20 cellular contexts compared by ENCODE assay signal in genomic region chr3:137249311-137249940, GRCh38.
A peak's percentile ranks its signal among the peaks of the same experiment; 100 is the strongest.
DNase-seq lines count a peak whose midpoint lies in the region; ATAC-seq and TF ChIP-seq lines count a peak whose summit lies in the region.
"Had no signal": no experiment of that assay in that cellular context is flagged by ENCODE, and none has a peak within 500 bp of the region (broad histone marks: within the 10 kb centered on the region; RNA-seq: fewer than 3 reads in every experiment).

No MANE protein-coding gene starts in this region.

- H3K4me3 ChIP-seq in GM06990 (replicated peaks; ENCODE audit: low read depth, low read length) = no peak overlapping the region

- H3K27ac Mint-ChIP-seq in stimulated activated effector memory CD8-positive, alpha-beta T cell treated with anti-CD3 and anti-CD28 coated beads, Interleukin-12 subunit alpha, Interleukin-12 subunit beta, amount 100 ng/mL, for 72 hours = no peak overlapping the region
- H3K27ac Mint-ChIP-seq: CD4-positive, alpha-beta memory T cell; H9; T-helper 17 cell had no signal

- peak; percentile 55 for DNase-seq in GM06990 (ENCODE audit: extremely low read depth, insufficient read length)
- no peak for DNase-seq in amygdala (lab: John Stamatoyannopoulos, UW)
- no peak for DNase-seq in mucosa of gallbladder (ENCODE audit: low spot score)
- no peak for DNase-seq in stimulated activated effector memory CD8-positive, alpha-beta T cell treated with anti-CD3 and anti-CD28 coated beads, Interleukin-12 subunit alpha, Interleukin-12 subunit beta, amount 100 ng/mL, for 72 hours (ENCODE audit: low spot score in 2 of 2)
- DNase-seq: 8988T; BE2C; Calu3; CD4-positive, alpha-beta memory T cell; DMS53; H9; NCI-H1436 treated with DMSO at 0.1 percent for 48 hours; NCI-H2029 treated with DMSO at 0.1 percent for 48 hours; NCI-H510A treated with DMSO at 0.1 percent for 48 hours; RPMI8226; SIG-M5; T-helper 17 cell had no signal

- no peaks in the 10 kb centered on the region for H3K4me1 Mint-ChIP-seq in stimulated activated effector memory CD8-positive, alpha-beta T cell treated with anti-CD3 and anti-CD28 coated beads, Interleukin-12 subunit alpha, Interleukin-12 subunit beta, amount 100 ng/mL, for 72 hours
- H3K4me1 Mint-ChIP-seq: CD4-positive, alpha-beta memory T cell; H9; T-helper 17 cell had no signal

- no peak overlapping the region for H3K4me3 Mint-ChIP-seq in stimulated activated effector memory CD8-positive, alpha-beta T cell treated with anti-CD3 and anti-CD28 coated beads, Interleukin-12 subunit alpha, Interleukin-12 subunit beta, amount 100 ng/mL, for 72 hours
- H3K4me3 Mint-ChIP-seq: CD4-positive, alpha-beta memory T cell; H9; T-helper 17 cell had no signal

- ATAC-seq in GM18519 (IDR thresholded peaks at IDR 0.05; ENCODE audit: low FRiP score, unreplicated experiment) (peak; percentile 65), GM21526 (IDR thresholded peaks at IDR 0.05; ENCODE audit: low FRiP score, unreplicated experiment) (peak; percentile 86), HG03342 (IDR thresholded peaks at IDR 0.05; ENCODE audit: unreplicated experiment) (peak; percentile 58), SK-N-SH treated with all-trans-retinoic acid at 6 μM for 48 hours (no peak)
- ATAC-seq in stimulated activated effector memory CD8-positive, alpha-beta T cell treated with anti-CD3 and anti-CD28 coated beads, Interleukin-12 subunit alpha, Interleukin-12 subunit beta, amount 100 ng/mL, for 72 hours = no peak
- ATAC-seq: T-helper 17 cell had no signal

- no peaks in the 10 kb centered on the region for H3K27me3 ChIP-seq in GM06990 (replicated peaks; ENCODE audit: control insufficient read depth, insufficient read depth, low read length)
- H3K27me3 ChIP-seq: BE2C had no signal

- H3K36me3 Mint-ChIP-seq in stimulated activated effector memory CD8-positive, alpha-beta T cell treated with anti-CD3 and anti-CD28 coated beads, Interleukin-12 subunit alpha, Interleukin-12 subunit beta, amount 100 ng/mL, for 72 hours = no peaks in the 10 kb centered on the region
- H3K36me3 Mint-ChIP-seq: CD4-positive, alpha-beta memory T cell had no signal

- no peaks in the 10 kb centered on the region for H3K36me3 ChIP-seq in GM06990 (ENCODE audit: control insufficient read depth, insufficient read depth, low read length)
- H3K36me3 ChIP-seq: BE2C had no signal

- peaks cover 12% of the 10 kb centered on the region for H3K9me3 Mint-ChIP-seq in stimulated activated effector memory CD8-positive, alpha-beta T cell treated with anti-CD3 and anti-CD28 coated beads, Interleukin-12 subunit alpha, Interleukin-12 subunit beta, amount 100 ng/mL, for 72 hours

- no peak for TF ChIP-seq CTCF in GM06990 (IDR thresholded peaks at IDR 0.05; ENCODE audit: insufficient read depth, low read length, poor library complexity, severe bottlenecking)

TF ChIP-seq in SK-N-SH treated with all-trans-retinoic acid at 6 μM for 48 hours, 23 proteins besides CTCF, POLR2A, EP300 and RAD21:
- TF ChIP-seq ZNF70 (CRISPR knock-in tag; IDR thresholded peaks at IDR 0.05) (no peak), ZFP3 (CRISPR knock-in tag; IDR thresholded peaks at IDR 0.05) (no peak), RARB (CRISPR knock-in tag; IDR thresholded peaks at IDR 0.05) (no peak), ZNF565 (CRISPR knock-in tag; conservative IDR thresholded peaks at IDR 0.05; ENCODE audit: low read depth) (no peak), TCF4 (CRISPR knock-in tag; IDR thresholded peaks at IDR 0.05; ENCODE audit: borderline replicate concordance) (no peak)

Comparison
In these comparisons a context has a peak if more than half of its experiments do, and no peak if none do; other contexts are left out.
1. ATAC-seq: peak in GM18519 (single experiment), GM21526 (single experiment) and HG03342 (single experiment); none in stimulated activated effector memory CD8-positive, alpha-beta T cell treated with anti-CD3 and anti-CD28 coated beads, Interleukin-12 subunit alpha, Interleukin-12 subunit beta, amount 100 ng/mL, for 72 hours (single experiment) and SK-N-SH treated with all-trans-retinoic acid at 6 μM for 48 hours (single experiment).